Comparison of ENCODE assay signal across 29 cellular contexts in genomic region chr1:33225586-33225985, GRCh38.
DNase-seq lines count a peak whose midpoint lies in the region; ATAC-seq and TF ChIP-seq lines count a peak whose summit lies in the region.
"Had no signal": no experiment of that assay in that cellular context is flagged by ENCODE, and none has a peak within 500 bp of the region (broad histone marks: within the 10 kb centered on the region; RNA-seq: fewer than 3 reads in every experiment).

No MANE protein-coding gene starts in this region.

- H3K27ac ChIP-seq in MM.1S (ENCODE audit: low read length) (no peak overlapping the region), parathyroid adenoma (no peak overlapping the region)
- H3K27ac ChIP-seq: 22Rv1; A549; BLaER1; BLaER1 treated with 17β-estradiol and CSF1 and Interleukin-3, amounts not matched to agents 10 nM and 100 nM; C4-2B had no signal

- H3K4me2 ChIP-seq in MM.1S (ENCODE audit: low read depth, low read length) (no peak overlapping the region), parathyroid adenoma (ENCODE audit: low read length) (peak overlapping the region; percentile 9)
- H3K4me2 ChIP-seq: A549; BLaER1; BLaER1 treated with 17β-estradiol and CSF1 and Interleukin-3, amounts not matched to agents 10 nM and 100 nM had no signal

- no peaks in the 10 kb centered on the region for H4K20me1 ChIP-seq in MM.1S (ENCODE audit: insufficient read depth, low read length)
- H4K20me1 ChIP-seq: BLaER1; BLaER1 treated with 17β-estradiol and CSF1 and Interleukin-3, amounts not matched to agents 10 nM and 100 nM had no signal

- TF ChIP-seq CTCF in MM.1S (IDR thresholded peaks at IDR 0.05; ENCODE audit: low read length) (no peak), parathyroid adenoma (IDR thresholded peaks at IDR 0.05) (no peak)

- H3K79me2 ChIP-seq in MM.1S (ENCODE audit: low read length), result no peaks in the 10 kb centered on the region
- H3K79me2 ChIP-seq in parathyroid adenoma, result no peaks in the 10 kb centered on the region

- ATAC-seq in HG02588 (IDR thresholded peaks at IDR 0.05; ENCODE audit: unreplicated experiment), result no peak
- ATAC-seq: A549; CD8-positive, alpha-beta T cell had no signal

- no peaks in the 10 kb centered on the region for H3F3A ChIP-seq in MM.1S (ENCODE audit: insufficient read depth, low read length)

- H3K9me3 ChIP-seq in MM.1S (replicated peaks; ENCODE audit: insufficient read depth, low read length) (no peaks in the 10 kb centered on the region), parathyroid adenoma (ENCODE audit: control insufficient read depth, low read length) (no peaks in the 10 kb centered on the region)
- H3K9me3 ChIP-seq: BE2C had no signal

- H3K4me1 ChIP-seq in MM.1S (ENCODE audit: low read length) (no peaks in the 10 kb centered on the region), parathyroid adenoma (no peaks in the 10 kb centered on the region)
- H3K4me1 ChIP-seq: A549, BE2C had no signal

- H3K36me3 ChIP-seq in MM.1S (replicated peaks; ENCODE audit: insufficient read depth, low read length) (no peaks in the 10 kb centered on the region), parathyroid adenoma (ENCODE audit: control insufficient read depth, insufficient read depth, low read length) (no peaks in the 10 kb centered on the region)
- H3K36me3 ChIP-seq: BE2C; BLaER1; BLaER1 treated with 17β-estradiol and CSF1 and Interleukin-3, amounts not matched to agents 10 nM and 100 nM had no signal

- DNase-seq in MM.1S (peak; percentile 30), RPMI8226 (no peak)
- DNase-seq: 8988T; ACHN; AML-193; BE2C; C1 segment of cervical spinal cord; Caco-2; Calu3; CD4-positive, alpha-beta memory T cell; CD4-positive, alpha-beta T cell; CD4-positive, CD25-positive, alpha-beta regulatory T cell; CD8-positive, alpha-beta memory T cell; CD8-positive, alpha-beta T cell; COR-L47; DMS 273 treated with DMSO at 0.1 percent for 48 hours; DMS153; DMS53; DMS79; DMS79 treated with DMSO at 0.1 percent for 48 hours; DND-41; EL had no signal

- no peak overlapping the region for H3K9ac ChIP-seq in MM.1S (ENCODE audit: low read length)
- no peak overlapping the region for H3K9ac ChIP-seq in parathyroid adenoma
- H3K9ac ChIP-seq: BLaER1; BLaER1 treated with 17β-estradiol and CSF1 and Interleukin-3, amounts not matched to agents 10 nM and 100 nM had no signal

- no peaks in the 10 kb centered on the region for H3K27me3 ChIP-seq in MM.1S (replicated peaks; ENCODE audit: insufficient read depth, low read length)
- H3K27me3 ChIP-seq in parathyroid adenoma (ENCODE audit: control insufficient read depth, insufficient read depth, low read length), result no peaks in the 10 kb centered on the region
- H3K27me3 ChIP-seq: BE2C; BLaER1; BLaER1 treated with 17β-estradiol and CSF1 and Interleukin-3, amounts not matched to agents 10 nM and 100 nM had no signal

- no peaks in the 10 kb centered on the region for H3K9me2 ChIP-seq in MM.1S (replicated peaks; ENCODE audit: insufficient read depth, low read length)

- no peak overlapping the region for H2AFZ ChIP-seq in MM.1S (ENCODE audit: low read length)
- no peak overlapping the region for H2AFZ ChIP-seq in parathyroid adenoma

- H3K4me3 ChIP-seq in MM.1S (ENCODE audit: low read length) (no peak overlapping the region), parathyroid adenoma (ENCODE audit: low read depth, low read length) (no peak overlapping the region)
- H3K4me3 ChIP-seq: A549; BLaER1; BLaER1 treated with 17β-estradiol and CSF1 and Interleukin-3, amounts not matched to agents 10 nM and 100 nM had no signal
